ENCODE assay signal across 8 cellular contexts in genomic region chr3:71583569-71584215, GRCh38. TPM values are rescaled to one million over a fixed set of nuclear protein-coding genes. Genes with fewer than 3 reads are reported as not detected.
DNase-seq lines count a peak whose midpoint lies in the region; ATAC-seq and TF ChIP-seq lines count a peak whose summit lies in the region.

Gene FOXP1 (minus strand): TSS chr3:71583728. CDS start chr3:71198381, 385,347 bp downstream.

- H3K4me1 Mint-ChIP-seq in Calu3 (ENCODE audit: low read depth, unreplicated experiment), result no peaks in the 10 kb centered on the region
- peaks cover 39% of the 10 kb centered on the region for H3K4me1 Mint-ChIP-seq in activated CD4-positive, alpha-beta memory T cell treated with anti-CD3 and anti-CD28 coated beads, Interleukin-2, amount 10 ng/mL, durations not matched to agents 7 days and 5 days

- DNase-seq in Calu3 (peak; percentile 83), NCI-H748 (lab: John Stamatoyannopoulos, UW; ENCODE audit: unreplicated experiment) (peak; percentile 91), ecto neural progenitor cell (ENCODE audit: low spot score) (peak; percentile 82), right lobe of liver (peak; percentile 82 to 88 (median 85))
- DNase-seq in activated CD4-positive, alpha-beta memory T cell treated with anti-CD3 and anti-CD28 coated beads, Interleukin-2, amount 10 ng/mL, durations not matched to agents 7 days and 5 days, result peak; percentile 66
- DNase-seq in stimulated activated CD4-positive, alpha-beta T cell treated with anti-CD3 and anti-CD28 coated beads, Interleukin-2, amount 100 ng/mL, for 4 hours (ENCODE audit: low read depth), result peak; percentile 68

- no TSS peak for BruUV-seq in Calu3 (replicated peaks; lab: Mats Ljungman, UMichigan)

- no peaks in the 10 kb centered on the region for H3K27me3 Mint-ChIP-seq in Calu3 (ENCODE audit: unreplicated experiment)
- peaks cover 15% of the 10 kb centered on the region for H3K27me3 Mint-ChIP-seq in activated CD4-positive, alpha-beta memory T cell treated with anti-CD3 and anti-CD28 coated beads, Interleukin-2, amount 10 ng/mL, durations not matched to agents 7 days and 5 days

- peaks cover 0 to 19% (median 0%) of the 10 kb centered on the region in 4 donors for H3K4me1 ChIP-seq in right lobe of liver

- H3K27ac Mint-ChIP-seq in Calu3 (ENCODE audit: unreplicated experiment), result peak within 1 kb of the TSS; percentile 97
- H3K27ac Mint-ChIP-seq in activated CD4-positive, alpha-beta memory T cell treated with anti-CD3 and anti-CD28 coated beads, Interleukin-2, amount 10 ng/mL, durations not matched to agents 7 days and 5 days, result peak within 1 kb of the TSS; percentile 74

- 0% methylated on average over 30 of the region's 70 CpGs for WGBS in right lobe of liver (ENCODE audit: insufficient coverage, low coverage, low lambda C conversion rate, missing lambda C conversion rate)

- ATAC-seq in HG02610 (IDR thresholded peaks at IDR 0.05; ENCODE audit: unreplicated experiment) (peak; percentile 43), right lobe of liver (peak; percentile 66 to 81 (median 80)), HG02973 (IDR thresholded peaks at IDR 0.05; ENCODE audit: unreplicated experiment) (no peak)

- H3K4me3 Mint-ChIP-seq in Calu3 (ENCODE audit: low read depth, unreplicated experiment), result peak within 1 kb of the TSS; percentile 91
- peak within 1 kb of the TSS; percentile 82 for H3K4me3 Mint-ChIP-seq in activated CD4-positive, alpha-beta memory T cell treated with anti-CD3 and anti-CD28 coated beads, Interleukin-2, amount 10 ng/mL, durations not matched to agents 7 days and 5 days

- POLR2A ChIA-PET in activated CD4-positive, alpha-beta memory T cell treated with anti-CD3 and anti-CD28 coated beads, Interleukin-2, amount 10 ng/mL, durations not matched to agents 7 days and 5 days (lab: Charles Lee), result interaction anchor here (0.7 to 4.9 kb wide), 10 partner anchors 88 to 526 kb away, joined by 3 to 41 read pairs (median 7); no protein-coding TSS in a partner anchor

- peak within 1 kb of the TSS; percentile 96 to 97 (median 96) for H3K27ac ChIP-seq in right lobe of liver

- no peaks in the 10 kb centered on the region for H3K9me3 Mint-ChIP-seq in Calu3 (ENCODE audit: low read depth, unreplicated experiment)
- no peaks in the 10 kb centered on the region for H3K9me3 Mint-ChIP-seq in activated CD4-positive, alpha-beta memory T cell treated with anti-CD3 and anti-CD28 coated beads, Interleukin-2, amount 10 ng/mL, durations not matched to agents 7 days and 5 days

- no peaks in the 10 kb centered on the region for H3K27me3 ChIP-seq in right lobe of liver

- no peaks in the 10 kb centered on the region for H3K36me3 ChIP-seq in right lobe of liver

- peaks cover 47% of the 10 kb centered on the region for H3K36me3 Mint-ChIP-seq in Calu3 (ENCODE audit: insufficient read depth, unreplicated experiment)
- H3K36me3 Mint-ChIP-seq in activated CD4-positive, alpha-beta memory T cell treated with anti-CD3 and anti-CD28 coated beads, Interleukin-2, amount 10 ng/mL, durations not matched to agents 7 days and 5 days (ENCODE audit: low read depth), result no peaks in the 10 kb centered on the region

- H3K9me3 ChIP-seq in right lobe of liver, result no peaks in the 10 kb centered on the region

- CTCF ChIA-PET in Calu3 (lab: Charles Lee), result interaction anchor here (0.7 to 0.9 kb wide), 3 partner anchors 158 to 1392 kb away, joined by 3 to 4 read pairs (median 4); no protein-coding TSS in a partner anchor
- CTCF ChIA-PET in activated CD4-positive, alpha-beta memory T cell treated with anti-CD3 and anti-CD28 coated beads, Interleukin-2, amount 10 ng/mL, durations not matched to agents 7 days and 5 days (lab: Charles Lee), result interaction anchor here (1.3 to 1.7 kb wide), 3 partner anchors 129 to 1033 kb away, joined by 3 to 5 read pairs (median 3); no protein-coding TSS in a partner anchor

- H3K4me3 ChIP-seq in right lobe of liver, result peak within 1 kb of the TSS; percentile 68

- intact Hi-C loops in Calu3 (cut with micrococcal nuclease; ENCODE audit: unreplicated experiment), result loop anchor here (2.0 to 5.0 kb wide), 2 partner anchors 336 to 523 kb away; no protein-coding TSS in a partner anchor
- intact Hi-C loops in right lobe of liver (cut with DNase I), result no loop called here

- no peak for TF ChIP-seq CTCF in Calu3 (IDR thresholded peaks at IDR 0.05; ENCODE audit: unreplicated experiment)
- no peak for TF ChIP-seq CTCF in right lobe of liver (IDR thresholded peaks at IDR 0.05)

- peak; percentile 65 for TF ChIP-seq POLR2A in right lobe of liver (IDR thresholded peaks at IDR 0.05)

RNA-seq across cellular contexts. Expression of gene FOXP1, which starts in this region (rescaled TPM):
- total RNA-seq in Calu3 (2022) (81.6 and 82.8 TPM in 2 replicates), right lobe of liver (10 to 100 TPM; 26.7 to 47.7 (median 35.2) TPM)
- total RNA-seq in activated CD4-positive, alpha-beta memory T cell treated with anti-CD3 and anti-CD28 coated beads, Interleukin-2, amount 10 ng/mL, durations not matched to agents 7 days and 5 days, result 10 to 100 TPM; 71.3 to 76.9 TPM
